In genomic region chr6:25056130-25056529, GRCh38 we compare ENCODE assay signal across 9 cellular contexts.
DNase-seq lines count a peak whose midpoint lies in the region; ATAC-seq and TF ChIP-seq lines count a peak whose summit lies in the region.
"Had no signal": no experiment of that assay in that cellular context is flagged by ENCODE, and none has a peak within 500 bp of the region (broad histone marks: within the 10 kb centered on the region; RNA-seq: fewer than 3 reads in every experiment).

No MANE protein-coding gene starts in this region.

- intact Hi-C loops in left ventricle myocardium superior (cut with micrococcal nuclease), result no loop called here
- intact Hi-C loops in natural killer cell (cut with micrococcal nuclease), result no loop called here
- intact Hi-C loops in thyroid gland (cut with DNase I), result no loop called here

- H3K36me3 Mint-ChIP-seq in natural killer cell, result no peaks in the 10 kb centered on the region

- H3K36me3 ChIP-seq in right atrium auricular region (no peaks in the 10 kb centered on the region), thyroid gland (no peaks in the 10 kb centered on the region)

- H3K9me3 ChIP-seq in right atrium auricular region, result peaks cover 0 to 7% of the 10 kb centered on the region in 2 donors
- no peaks in the 10 kb centered on the region for H3K9me3 ChIP-seq in thyroid gland

- H3K27ac ChIP-seq in right atrium auricular region (no peak overlapping the region), thyroid gland (no peak overlapping the region)
- H3K27ac ChIP-seq: C4-2B had no signal

- no peaks in the 10 kb centered on the region for H3K27me3 Mint-ChIP-seq in natural killer cell (ENCODE audit: low read depth in 2 of 2)

- H3K27ac Mint-ChIP-seq in natural killer cell, result peak overlapping the region; percentile 81 to 85

- H3K4me1 Mint-ChIP-seq in natural killer cell, result peaks cover 46 to 49% of the 10 kb centered on the region in 2 donors

- no peaks in the 10 kb centered on the region for H3K27me3 ChIP-seq in right atrium auricular region
- H3K27me3 ChIP-seq in thyroid gland, result no peaks in the 10 kb centered on the region

- peaks cover 0 to 2% of the 10 kb centered on the region in 2 donors for H3K9me3 Mint-ChIP-seq in natural killer cell

- DNase-seq in left ventricle myocardium superior (peak; percentile 29), right atrium auricular region (ENCODE audit: low spot score) (no peak), natural killer cell (peak; percentile 26), Ammon's horn (ENCODE audit: low spot score) (no peak), NCI-H524 (lab: John Stamatoyannopoulos, UW) (no peak), thyroid gland (no peak)
- DNase-seq in activated CD4-positive, CD25-positive, alpha-beta regulatory T cell treated with anti-CD3 and anti-CD28 coated beads, Interleukin-2, amount 50 U/mL, for 16 hours (ENCODE audit: low read depth, low spot score), result peak; percentile 33

- WGBS in thyroid gland, 2 donors, result 78 to 94% methylated on average over 3 of the region's 3 CpGs

- TF ChIP-seq POLR2A in thyroid gland (IDR thresholded peaks at IDR 0.05), result no peak

- TF ChIP-seq CTCF in right atrium auricular region (IDR thresholded peaks at IDR 0.05) (no peak), natural killer cell (IDR thresholded peaks at IDR 0.05) (no peak), thyroid gland (IDR thresholded peaks at IDR 0.05) (no peak)

- H3K4me3 Mint-ChIP-seq in natural killer cell, result peak overlapping the region; percentile 68

- ATAC-seq in left ventricle myocardium superior (peak; percentile 35), HG03439 (IDR thresholded peaks at IDR 0.05; ENCODE audit: unreplicated experiment) (peak; percentile 42), natural killer cell (peak; percentile 64 to 82 (median 79))

- H3K4me1 ChIP-seq in right atrium auricular region, result peaks cover 0 to 2% of the 10 kb centered on the region in 2 donors
- H3K4me1 ChIP-seq in thyroid gland, result no peaks in the 10 kb centered on the region

- H3K4me3 ChIP-seq in right atrium auricular region (no peak overlapping the region), thyroid gland (replicated peaks in 1 of 3) (no peak overlapping the region)

Comparison
In these comparisons a context has a peak if more than half of its experiments do, and no peak if none do; other contexts are left out.
1. DNase-seq: peak in left ventricle myocardium superior (single experiment), activated CD4-positive, CD25-positive, alpha-beta regulatory T cell treated with anti-CD3 and anti-CD28 coated beads, Interleukin-2, amount 50 U/mL, for 16 hours (single experiment) and natural killer cell (single experiment); none in right atrium auricular region (single experiment), Ammon's horn (single experiment), NCI-H524 (0 of 2) and thyroid gland (0 of 2).
2. Peak in every context shown above with its lines, with median percentiles within 50 percentile points of each other: ATAC-seq.